Comparison of ENCODE assay signal across 1 cellular context in genomic region chr6:53306819-53307347, GRCh38.
TF ChIP-seq lines count a peak whose summit lies in the region.

No MANE protein-coding gene starts in this region.

TF ChIP-seq in HepG2, 621 proteins besides CTCF, POLR2A, EP300 and RAD21 (continued from another document and continues in another):
- TF ChIP-seq THRA (CRISPR knock-in tag; IDR thresholded peaks at IDR 0.05; ENCODE audit: borderline replicate concordance) (no peak), ZSCAN20 (CRISPR knock-in tag; IDR thresholded peaks at IDR 0.05; ENCODE audit: borderline replicate concordance) (no peak), RELA (CRISPR knock-in tag; IDR thresholded peaks at IDR 0.05) (no peak), ZNF550 (CRISPR knock-in tag; IDR thresholded peaks at IDR 0.05; ENCODE audit: borderline replicate concordance) (no peak), ESRRA (CRISPR knock-in tag; IDR thresholded peaks at IDR 0.05; ENCODE audit: low read depth) (no peak), ZNF816 (CRISPR knock-in tag; IDR thresholded peaks at IDR 0.05; ENCODE audit: borderline replicate concordance) (no peak), ELK4 (CRISPR knock-in tag; IDR thresholded peaks at IDR 0.05; ENCODE audit: borderline replicate concordance) (no peak), ZNF138 (CRISPR knock-in tag; IDR thresholded peaks at IDR 0.05; ENCODE audit: low read depth) (no peak), NR2F6 (IDR thresholded peaks at IDR 0.05) (peak; percentile 44; the same call in 1 of the 2 replicates), NR2F6 (CRISPR knock-in tag; IDR thresholded peaks at IDR 0.05) (peak; percentile 17; the same call in 1 of the 2 replicates), ZSCAN12 (CRISPR knock-in tag; IDR thresholded peaks at IDR 0.05) (0 out of 2 replicates have a peak, but pooled peaks have one; percentile 62), SCMH1 (CRISPR knock-in tag; IDR thresholded peaks at IDR 0.05; ENCODE audit: borderline replicate concordance) (no peak), NR0B2 (CRISPR knock-in tag; IDR thresholded peaks at IDR 0.05) (no peak), ZNF773 (CRISPR knock-in tag; IDR thresholded peaks at IDR 0.05; ENCODE audit: borderline replicate concordance) (no peak), RARA (CRISPR knock-in tag; IDR thresholded peaks at IDR 0.05) (peak; percentile 55), EZH2 (conservative IDR thresholded peaks at IDR 0.05; ENCODE audit: low read depth, low read length) (no peak), HMG20B (CRISPR knock-in tag; conservative IDR thresholded peaks at IDR 0.05) (0 out of 2 replicates have a peak, but pooled peaks have one; percentile 12), TCF7 (IDR thresholded peaks at IDR 0.05; ENCODE audit: low read depth) (0 out of 2 replicates have a peak, but pooled peaks have one; percentile 8), MED1 (CRISPR knock-in tag; IDR thresholded peaks at IDR 0.05) (peak; percentile 64), ZBTB4 (CRISPR knock-in tag; IDR thresholded peaks at IDR 0.05; ENCODE audit: borderline replicate concordance) (no peak), ZNF317 (CRISPR knock-in tag; IDR thresholded peaks at IDR 0.05) (peak; percentile 48; the same call in 1 of the 2 replicates), ZNF574 (CRISPR knock-in tag; IDR thresholded peaks at IDR 0.05) (no peak), ZNF598 (CRISPR knock-in tag; IDR thresholded peaks at IDR 0.05; ENCODE audit: borderline replicate concordance) (no peak), CENPT (CRISPR knock-in tag; IDR thresholded peaks at IDR 0.05; ENCODE audit: low read depth) (no peak), U2AF2 (IDR thresholded peaks at IDR 0.05; ENCODE audit: low read depth, low read length) (no peak), CERS6 (CRISPR knock-in tag; IDR thresholded peaks at IDR 0.05) (no peak), ZNF672 (CRISPR knock-in tag; IDR thresholded peaks at IDR 0.05) (no peak), CBX5 (CRISPR knock-in tag; IDR thresholded peaks at IDR 0.05; ENCODE audit: borderline replicate concordance) (no peak), ATF4 (CRISPR knock-in tag; IDR thresholded peaks at IDR 0.05) (no peak), ZNF615 (CRISPR knock-in tag; IDR thresholded peaks at IDR 0.05; ENCODE audit: borderline replicate concordance) (no peak), GMEB1 (CRISPR knock-in tag; IDR thresholded peaks at IDR 0.05; ENCODE audit: borderline replicate concordance) (no peak), NFE2 (CRISPR knock-in tag; IDR thresholded peaks at IDR 0.05) (no peak), SP5 (CRISPR knock-in tag; IDR thresholded peaks at IDR 0.05; ENCODE audit: borderline replicate concordance, low read depth) (no peak), DPF2 (CRISPR knock-in tag; IDR thresholded peaks at IDR 0.05; ENCODE audit: borderline replicate concordance, low read depth) (no peak; the same call in 1 of the 2 replicates), BCL6 (CRISPR knock-in tag; IDR thresholded peaks at IDR 0.05) (no peak; the same call in 1 of the 2 replicates), NPAS2 (CRISPR knock-in tag; IDR thresholded peaks at IDR 0.05; ENCODE audit: borderline replicate concordance) (no peak), RORA (CRISPR knock-in tag; IDR thresholded peaks at IDR 0.05) (no peak), BORCS8-MEF2B (CRISPR knock-in tag; IDR thresholded peaks at IDR 0.05) (no peak), ELF1 (CRISPR knock-in tag; IDR thresholded peaks at IDR 0.05) (no peak), JUNB (CRISPR knock-in tag; IDR thresholded peaks at IDR 0.05; ENCODE audit: borderline replicate concordance) (no peak), ELF3 (CRISPR knock-in tag; IDR thresholded peaks at IDR 0.05) (no peak; the same call in 1 of the 2 replicates), ZNF460 (CRISPR knock-in tag; IDR thresholded peaks at IDR 0.05; ENCODE audit: borderline replicate concordance) (no peak), SMAD9 (CRISPR knock-in tag; IDR thresholded peaks at IDR 0.05) (no peak), MLXIP (CRISPR knock-in tag; IDR thresholded peaks at IDR 0.05; ENCODE audit: borderline replicate concordance) (no peak), RBM22 (optimal IDR thresholded peaks at IDR 0.05; ENCODE audit: low read length) (no peak), CHD4 (IDR thresholded peaks at IDR 0.05; ENCODE audit: borderline replicate concordance, low read length) (peak; percentile 81), HOXA9 (CRISPR knock-in tag; IDR thresholded peaks at IDR 0.05; ENCODE audit: borderline replicate concordance) (no peak), EED (CRISPR knock-in tag; IDR thresholded peaks at IDR 0.05) (no peak), HNRNPL (IDR thresholded peaks at IDR 0.05; ENCODE audit: low read depth, low read length) (no peak), CENPBD1 (CRISPR knock-in tag; IDR thresholded peaks at IDR 0.05; ENCODE audit: borderline replicate concordance, low read depth) (no peak)
